ENCODE assay signal across 11 cellular contexts in the genomic region with DNA sequence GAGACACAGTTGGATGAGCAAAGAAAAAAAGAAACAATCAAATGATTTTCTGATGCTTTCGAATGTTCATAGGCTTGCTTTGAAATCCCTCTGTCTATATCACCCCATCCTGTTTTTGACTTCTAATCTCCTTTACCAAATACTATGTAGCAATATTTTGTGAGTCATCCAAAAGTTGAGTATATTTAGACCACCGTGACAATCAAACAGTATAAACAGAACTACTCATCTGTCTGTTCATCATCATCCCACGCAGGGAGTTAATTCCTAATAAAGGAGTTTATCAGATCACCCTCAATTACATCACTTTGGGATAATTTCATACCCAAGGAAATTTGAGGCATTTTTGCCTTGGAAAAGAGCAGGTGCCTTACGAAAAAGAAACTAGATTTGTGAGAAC.
DNase-seq lines count a peak whose midpoint lies in the region; ATAC-seq and TF ChIP-seq lines count a peak whose summit lies in the region.
"Had no signal": no experiment of that assay in that cellular context is flagged by ENCODE, and none has a peak within 500 bp of the region (broad histone marks: within the 10 kb centered on the region; RNA-seq: fewer than 3 reads in every experiment).

No MANE protein-coding gene starts in this region.

- H3K79me2 ChIP-seq in SK-N-SH (ENCODE audit: insufficient read depth): no peaks in the 10 kb centered on the region
- peaks cover 84% of the 10 kb centered on the region for H3K79me2 ChIP-seq in smooth muscle cell (ENCODE audit: low read depth)

- H3K36me3 ChIP-seq in HEK293 (ENCODE audit: control insufficient read depth in 2 of 2, insufficient read depth in 1 of 2, low read length in 2 of 2): no peaks in the 10 kb centered on the region
- H3K36me3 ChIP-seq in SK-N-SH (replicated peaks in 1 of 2; ENCODE audit: control insufficient read depth in 1 of 2, insufficient read depth in 2 of 2, low read length in 1 of 2): no peaks in the 10 kb centered on the region
- no peaks in the 10 kb centered on the region for H3K36me3 ChIP-seq in smooth muscle cell (ENCODE audit: low read depth)
- no peaks in the 10 kb centered on the region for H3K36me3 ChIP-seq in Peyer's patch
- H3K36me3 ChIP-seq: neutrophil had no signal

- DNase-seq in SK-N-SH (no peak), glomerular visceral epithelial cell (ENCODE audit: extremely low spot score) (peak; percentile 81), smooth muscle cell (lab: John Stamatoyannopoulos, UW; ENCODE audit: unreplicated experiment) (no peak), Peyer's patch (no peak)
- DNase-seq in activated T-cell treated with anti-CD3 and anti-CD28 coated beads, Interleukin-2, amount 50 U/mL, for 4 hours: no peak
- no peak for DNase-seq in stimulated activated naive CD8-positive, alpha-beta T cell treated with anti-CD3 and anti-CD28 coated beads, Interleukin-15, amount 100 ng/mL, for 72 hours
- DNase-seq: head of caudate nucleus, T1000 had no signal

- H3K4me1 Mint-ChIP-seq in activated T-cell treated with anti-CD3 and anti-CD28 coated beads, Interleukin-2, amount 50 U/mL, for 4 hours (ENCODE audit: low read depth): no peaks in the 10 kb centered on the region
- H3K4me1 Mint-ChIP-seq in stimulated activated naive CD8-positive, alpha-beta T cell treated with anti-CD3 and anti-CD28 coated beads, Interleukin-15, amount 100 ng/mL, for 72 hours: no peaks in the 10 kb centered on the region

- no peak overlapping the region for H3K4me3 Mint-ChIP-seq in activated T-cell treated with anti-CD3 and anti-CD28 coated beads, Interleukin-2, amount 50 U/mL, for 4 hours
- H3K4me3 Mint-ChIP-seq in stimulated activated naive CD8-positive, alpha-beta T cell treated with anti-CD3 and anti-CD28 coated beads, Interleukin-15, amount 100 ng/mL, for 72 hours: no peak overlapping the region

- H3K4me2 ChIP-seq in SK-N-SH (peak overlapping the region; percentile 36; the same call in 1 of the 2 replicates), smooth muscle cell (peak overlapping the region; percentile 56)

- H3K9me3 ChIP-seq in HEK293 (ENCODE audit: control insufficient read depth, insufficient read depth, low read depth, low read length) (no peaks in the 10 kb centered on the region), SK-N-SH (no peaks in the 10 kb centered on the region), smooth muscle cell (replicated peaks; ENCODE audit: low read depth) (no peaks in the 10 kb centered on the region), Peyer's patch (no peaks in the 10 kb centered on the region)
- H3K9me3 ChIP-seq: neutrophil had no signal

- H4K20me1 ChIP-seq in SK-N-SH (ENCODE audit: insufficient read depth) (no peaks in the 10 kb centered on the region), smooth muscle cell (ENCODE audit: low read depth) (no peaks in the 10 kb centered on the region)

- H3K36me3 Mint-ChIP-seq in activated T-cell treated with anti-CD3 and anti-CD28 coated beads, Interleukin-2, amount 50 U/mL, for 4 hours (ENCODE audit: insufficient read depth): no peaks in the 10 kb centered on the region

- TF ChIP-seq CTCF in HEK293 (tag by site-specific recombination; IDR thresholded peaks at IDR 0.05): no peak
- no peak for TF ChIP-seq CTCF in SK-N-SH (IDR thresholded peaks at IDR 0.05)
- TF ChIP-seq CTCF in smooth muscle cell (IDR thresholded peaks at IDR 0.05; ENCODE audit: borderline replicate concordance, insufficient read depth, poor library complexity, severe bottlenecking): no peak
- no peak for TF ChIP-seq CTCF in Peyer's patch (IDR thresholded peaks at IDR 0.05)

- CTCF ChIA-PET in HEK293 (lab: Yijun Ruan, JAX) (no interaction called here), SK-N-SH (lab: Yijun Ruan, JAX) (interaction anchor here (1.4 kb wide), 1 partner anchor 19 kb away, joined by 4 read pairs; no protein-coding TSS in a partner anchor)

- H3K4me3 ChIP-seq in HEK293 (ENCODE audit: low read depth, low read length) (no peak overlapping the region), SK-N-SH (ENCODE audit: low read depth in 2 of 2, low read length in 1 of 2) (no peak overlapping the region), smooth muscle cell (no peak overlapping the region), Peyer's patch (no peak overlapping the region)

- peak; percentile 27 to 56; a peak in 2 of 4 replicates for TF ChIP-seq EP300 in SK-N-SH (IDR thresholded peaks at IDR 0.05; ENCODE audit: borderline replicate concordance in 1 of 2, low read depth in 1 of 2, low read length in 1 of 2)

- peaks cover 33% of the 10 kb centered on the region for H3F3A ChIP-seq in SK-N-SH (replicated peaks; ENCODE audit: insufficient read depth)
- H3F3A ChIP-seq in smooth muscle cell (ENCODE audit: low read depth): peaks cover 22% of the 10 kb centered on the region

- 15% methylated on average over 4 of the region's 4 CpGs for WGBS in SK-N-SH (ENCODE audit: low lambda C conversion rate)
- WGBS in smooth muscle cell (ENCODE audit: low lambda C conversion rate): 17% methylated on average over 4 of the region's 4 CpGs

- no peak for TF ChIP-seq POLR2A in Peyer's patch (IDR thresholded peaks at IDR 0.05)

- peaks cover 3% of the 10 kb centered on the region for H3K9me3 Mint-ChIP-seq in activated T-cell treated with anti-CD3 and anti-CD28 coated beads, Interleukin-2, amount 50 U/mL, for 4 hours
- peaks cover 0 to 2% of the 10 kb centered on the region in 2 donors for H3K9me3 Mint-ChIP-seq in stimulated activated naive CD8-positive, alpha-beta T cell treated with anti-CD3 and anti-CD28 coated beads, Interleukin-15, amount 100 ng/mL, for 72 hours

- H3K9me2 ChIP-seq in SK-N-SH: no peaks in the 10 kb centered on the region

- H3K9ac ChIP-seq in SK-N-SH (peak overlapping the region; percentile 52; the same call in 1 of the 2 replicates), smooth muscle cell (ENCODE audit: low read depth) (peak overlapping the region; percentile 87)

- no peak overlapping the region for H2AFZ ChIP-seq in SK-N-SH (ENCODE audit: low read depth)
- H2AFZ ChIP-seq in smooth muscle cell (ENCODE audit: low read depth): no peak overlapping the region

- TF ChIP-seq RAD21 in SK-N-SH (IDR thresholded peaks at IDR 0.05; ENCODE audit: low read length): no peak

- H3K27me3 Mint-ChIP-seq in activated T-cell treated with anti-CD3 and anti-CD28 coated beads, Interleukin-2, amount 50 U/mL, for 4 hours (ENCODE audit: low read depth): no peaks in the 10 kb centered on the region
- no peaks in the 10 kb centered on the region for H3K27me3 Mint-ChIP-seq in stimulated activated naive CD8-positive, alpha-beta T cell treated with anti-CD3 and anti-CD28 coated beads, Interleukin-15, amount 100 ng/mL, for 72 hours

- POLR2A ChIA-PET in HEK293 (lab: Yijun Ruan, JAX) (interaction anchor here (1.5 kb wide), 1 partner anchor 34 kb away, joined by 3 read pairs; no protein-coding TSS in a partner anchor), SK-N-SH (lab: Yijun Ruan, JAX) (no interaction called here)

- H3K27ac Mint-ChIP-seq in stimulated activated naive CD8-positive, alpha-beta T cell treated with anti-CD3 and anti-CD28 coated beads, Interleukin-15, amount 100 ng/mL, for 72 hours: no peak overlapping the region

- no peak for ATAC-seq in activated T-cell treated with anti-CD3 and anti-CD28 coated beads, Interleukin-2, amount 50 U/mL, for 4 hours
- ATAC-seq in HG03175 (IDR thresholded peaks at IDR 0.05; ENCODE audit: unreplicated experiment): no peak
- no peak for ATAC-seq in stimulated activated naive CD8-positive, alpha-beta T cell treated with anti-CD3 and anti-CD28 coated beads, Interleukin-15, amount 100 ng/mL, for 72 hours

- H3K4me1 ChIP-seq in HEK293 (ENCODE audit: control insufficient read depth, insufficient read depth, low read length) (no peaks in the 10 kb centered on the region; the same call in 1 of the 2 replicates), SK-N-SH (ENCODE audit: control insufficient read depth in 1 of 2, insufficient read depth in 2 of 2, low read depth in 1 of 2, low read length in 1 of 2) (peaks cover 2 to 25% of the 10 kb centered on the region in 2 experiments), smooth muscle cell (ENCODE audit: low read depth) (peaks cover 24% of the 10 kb centered on the region), Peyer's patch (peaks cover 0 to 13% (median 0%) of the 10 kb centered on the region in 4 donors)

- H3K27me3 ChIP-seq in SK-N-SH (ENCODE audit: insufficient read depth): no peaks in the 10 kb centered on the region
- no peaks in the 10 kb centered on the region for H3K27me3 ChIP-seq in smooth muscle cell (ENCODE audit: low read depth)
- no peaks in the 10 kb centered on the region for H3K27me3 ChIP-seq in Peyer's patch

- H3K27ac ChIP-seq in HEK293 (ENCODE audit: extremely low read depth, low read depth, low read length) (no peak overlapping the region), SK-N-SH (ENCODE audit: low read depth in 2 of 2, low read length in 1 of 2) (peak overlapping the region; percentile 60 to 95; a peak in 3 of 4 replicates), smooth muscle cell (ENCODE audit: low read depth) (peak overlapping the region; percentile 98), Peyer's patch (peak overlapping the region in 2 of 4 donors; percentile 56 to 67)
- H3K27ac ChIP-seq: neutrophil had no signal

TF ChIP-seq in HEK293, 187 proteins besides CTCF, POLR2A, EP300 and RAD21:
- TF ChIP-seq ZNF132 (tag by site-specific recombination; IDR thresholded peaks at IDR 0.05; ENCODE audit: borderline replicate concordance) (no peak), ZNF585B (tag by site-specific recombination; IDR thresholded peaks at IDR 0.05) (no peak), ZNF629 (tag by site-specific recombination; IDR thresholded peaks at IDR 0.05) (0 out of 2 replicates have a peak, but pooled peaks have one; percentile 16)

TF ChIP-seq in SK-N-SH, 30 proteins besides CTCF, POLR2A, EP300 and RAD21 (continues in another document):
- TF ChIP-seq, protein P1, sequence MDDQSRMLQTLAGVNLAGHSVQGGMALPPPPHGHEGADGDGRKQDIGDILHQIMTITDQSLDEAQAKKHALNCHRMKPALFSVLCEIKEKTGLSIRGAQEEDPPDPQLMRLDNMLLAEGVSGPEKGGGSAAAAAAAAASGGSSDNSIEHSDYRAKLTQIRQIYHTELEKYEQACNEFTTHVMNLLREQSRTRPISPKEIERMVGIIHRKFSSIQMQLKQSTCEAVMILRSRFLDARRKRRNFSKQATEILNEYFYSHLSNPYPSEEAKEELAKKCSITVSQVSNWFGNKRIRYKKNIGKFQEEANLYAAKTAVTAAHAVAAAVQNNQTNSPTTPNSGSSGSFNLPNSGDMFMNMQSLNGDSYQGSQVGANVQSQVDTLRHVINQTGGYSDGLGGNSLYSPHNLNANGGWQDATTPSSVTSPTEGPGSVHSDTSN (IDR thresholded peaks at IDR 0.05): peak; percentile 62
- TF ChIP-seq POLR2AphosphoS5 (IDR thresholded peaks at IDR 0.05; ENCODE audit: low read depth, low read length) (no peak), MEF2A (IDR thresholded peaks at IDR 0.05; ENCODE audit: borderline replicate concordance, low read depth) (peak; percentile 63; the same call in 1 of the 2 replicates), JUND (IDR thresholded peaks at IDR 0.05) (peak; percentile 53), MXI1 (IDR thresholded peaks at IDR 0.05; ENCODE audit: low read depth, low read length) (no peak), FOXM1 (IDR thresholded peaks at IDR 0.05; ENCODE audit: low read depth) (no peak), GABPA (IDR thresholded peaks at IDR 0.05; ENCODE audit: low read depth) (no peak)
